In genomic region chr12:99455350-99456037, GRCh38 we compare ENCODE assay signal across 12 cellular contexts.
DNase-seq lines count a peak whose midpoint lies in the region; ATAC-seq and TF ChIP-seq lines count a peak whose summit lies in the region.
"Had no signal": no experiment of that assay in that cellular context is flagged by ENCODE, and none has a peak within 500 bp of the region (broad histone marks: within the 10 kb centered on the region; RNA-seq: fewer than 3 reads in every experiment).

No MANE protein-coding gene starts in this region.

- ATAC-seq in HG03432 (IDR thresholded peaks at IDR 0.05; ENCODE audit: unreplicated experiment) (peak; percentile 11), HG03565 (IDR thresholded peaks at IDR 0.05; ENCODE audit: unreplicated experiment) (no peak), GM21576 (IDR thresholded peaks at IDR 0.05; ENCODE audit: unreplicated experiment) (no peak)
- ATAC-seq: body of pancreas had no signal

- DNase-seq in EL (peak; percentile 92), astrocyte of the cerebellum (ENCODE audit: low read depth) (peak; percentile 95), myocyte (ENCODE audit: low read depth) (peak; percentile 69), epidermal melanocyte (ENCODE audit: insufficient read length, low spot score) (no peak), germinal center (ENCODE audit: low spot score) (no peak)
- DNase-seq: activated CD4-positive, alpha-beta T cell treated with anti-CD3 and anti-CD28 coated beads, Interleukin-2, amount 10 ng/mL, durations not matched to agents 24 days and 14 days; body of pancreas; head of caudate nucleus; thyroid gland had no signal

- in situ Hi-C loops in astrocyte of the cerebellum (cut with HindIII; ENCODE audit: low sequenced_read_pairs), result no loop called here

- TF ChIP-seq CTCF in astrocyte of the cerebellum (IDR thresholded peaks at IDR 0.05; ENCODE audit: low read depth, low read length, missing control alignments), result no peak

- H3K4me3 ChIP-seq in astrocyte of the cerebellum (ENCODE audit: low read depth, low read length), result no peak overlapping the region
- H3K4me3 ChIP-seq: body of pancreas, thyroid gland had no signal

Comparison
In these comparisons a context has a peak if more than half of its experiments do, and no peak if none do; other contexts are left out.
1. DNase-seq: peak in EL (single experiment), astrocyte of the cerebellum (single experiment) and myocyte (single experiment); none in epidermal melanocyte (single experiment) and germinal center (single experiment).